Comparison of ENCODE assay signal across 1 cellular context in genomic region chr1:157137773-157138219, GRCh38.
TF ChIP-seq lines count a peak whose summit lies in the region.

No MANE protein-coding gene starts in this region.

TF ChIP-seq in HepG2, 621 proteins besides CTCF, POLR2A, EP300 and RAD21 (continued from another document):
- no peak for TF ChIP-seq ZHX2 (IDR thresholded peaks at IDR 0.05; ENCODE audit: low read depth)
- 0 out of 2 replicates have a peak, but pooled peaks have one; percentile 28 for TF ChIP-seq ZHX2 (CRISPR knock-in tag; IDR thresholded peaks at IDR 0.05; ENCODE audit: borderline replicate concordance)
- TF ChIP-seq ZNF17 (CRISPR knock-in tag; IDR thresholded peaks at IDR 0.05): 0 out of 2 replicates have a peak, but pooled peaks have one; percentile 3
- TF ChIP-seq, protein P1, sequence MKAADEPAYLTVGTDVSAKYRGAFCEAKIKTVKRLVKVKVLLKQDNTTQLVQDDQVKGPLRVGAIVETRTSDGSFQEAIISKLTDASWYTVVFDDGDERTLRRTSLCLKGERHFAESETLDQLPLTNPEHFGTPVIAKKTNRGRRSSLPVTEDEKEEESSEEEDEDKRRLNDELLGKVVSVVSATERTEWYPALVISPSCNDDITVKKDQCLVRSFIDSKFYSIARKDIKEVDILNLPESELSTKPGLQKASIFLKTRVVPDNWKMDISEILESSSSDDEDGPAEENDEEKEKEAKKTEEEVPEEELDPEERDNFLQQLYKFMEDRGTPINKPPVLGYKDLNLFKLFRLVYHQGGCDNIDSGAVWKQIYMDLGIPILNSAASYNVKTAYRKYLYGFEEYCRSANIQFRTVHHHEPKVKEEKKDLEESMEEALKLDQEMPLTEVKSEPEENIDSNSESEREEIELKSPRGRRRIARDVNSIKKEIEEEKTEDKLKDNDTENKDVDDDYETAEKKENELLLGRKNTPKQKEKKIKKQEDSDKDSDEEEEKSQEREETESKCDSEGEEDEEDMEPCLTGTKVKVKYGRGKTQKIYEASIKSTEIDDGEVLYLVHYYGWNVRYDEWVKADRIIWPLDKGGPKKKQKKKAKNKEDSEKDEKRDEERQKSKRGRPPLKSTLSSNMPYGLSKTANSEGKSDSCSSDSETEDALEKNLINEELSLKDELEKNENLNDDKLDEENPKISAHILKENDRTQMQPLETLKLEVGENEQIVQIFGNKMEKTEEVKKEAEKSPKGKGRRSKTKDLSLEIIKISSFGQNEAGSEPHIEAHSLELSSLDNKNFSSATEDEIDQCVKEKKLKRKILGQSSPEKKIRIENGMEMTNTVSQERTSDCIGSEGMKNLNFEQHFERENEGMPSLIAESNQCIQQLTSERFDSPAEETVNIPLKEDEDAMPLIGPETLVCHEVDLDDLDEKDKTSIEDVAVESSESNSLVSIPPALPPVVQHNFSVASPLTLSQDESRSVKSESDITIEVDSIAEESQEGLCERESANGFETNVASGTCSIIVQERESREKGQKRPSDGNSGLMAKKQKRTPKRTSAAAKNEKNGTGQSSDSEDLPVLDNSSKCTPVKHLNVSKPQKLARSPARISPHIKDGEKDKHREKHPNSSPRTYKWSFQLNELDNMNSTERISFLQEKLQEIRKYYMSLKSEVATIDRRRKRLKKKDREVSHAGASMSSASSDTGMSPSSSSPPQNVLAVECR (CRISPR knock-in tag; IDR thresholded peaks at IDR 0.05; ENCODE audit: borderline replicate concordance): no peak
- peak; percentile 7; the same call in 1 of the 2 replicates for TF ChIP-seq ZNF430 (CRISPR knock-in tag; IDR thresholded peaks at IDR 0.05)
- no peak for TF ChIP-seq SOX6 (IDR thresholded peaks at IDR 0.05)
- TF ChIP-seq SOX6 (CRISPR knock-in tag; IDR thresholded peaks at IDR 0.05): 0 out of 2 replicates have a peak, but pooled peaks have one; percentile 10
- TF ChIP-seq PHF21A (CRISPR knock-in tag; IDR thresholded peaks at IDR 0.05): no peak
- TF ChIP-seq, protein P2, sequence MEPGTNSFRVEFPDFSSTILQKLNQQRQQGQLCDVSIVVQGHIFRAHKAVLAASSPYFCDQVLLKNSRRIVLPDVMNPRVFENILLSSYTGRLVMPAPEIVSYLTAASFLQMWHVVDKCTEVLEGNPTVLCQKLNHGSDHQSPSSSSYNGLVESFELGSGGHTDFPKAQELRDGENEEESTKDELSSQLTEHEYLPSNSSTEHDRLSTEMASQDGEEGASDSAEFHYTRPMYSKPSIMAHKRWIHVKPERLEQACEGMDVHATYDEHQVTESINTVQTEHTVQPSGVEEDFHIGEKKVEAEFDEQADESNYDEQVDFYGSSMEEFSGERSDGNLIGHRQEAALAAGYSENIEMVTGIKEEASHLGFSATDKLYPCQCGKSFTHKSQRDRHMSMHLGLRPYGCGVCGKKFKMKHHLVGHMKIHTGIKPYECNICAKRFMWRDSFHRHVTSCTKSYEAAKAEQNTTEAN (CRISPR knock-in tag; conservative IDR thresholded peaks at IDR 0.05): 0 out of 2 replicates have a peak, but pooled peaks have one; percentile 13
- TF ChIP-seq ZNF543 (CRISPR knock-in tag; IDR thresholded peaks at IDR 0.05): peak; percentile 4; the same call in 1 of the 2 replicates
- 0 out of 2 replicates have a peak, but pooled peaks have one; percentile 19 for TF ChIP-seq ZNF589 (CRISPR knock-in tag; conservative IDR thresholded peaks at IDR 0.05)
- no peak for TF ChIP-seq KAT2B (IDR thresholded peaks at IDR 0.05; ENCODE audit: borderline replicate concordance, low read depth, low read length)
- 0 out of 2 replicates have a peak, but pooled peaks have one; percentile 1 for TF ChIP-seq BCL3 (CRISPR knock-in tag; IDR thresholded peaks at IDR 0.05)
- TF ChIP-seq, protein P3, sequence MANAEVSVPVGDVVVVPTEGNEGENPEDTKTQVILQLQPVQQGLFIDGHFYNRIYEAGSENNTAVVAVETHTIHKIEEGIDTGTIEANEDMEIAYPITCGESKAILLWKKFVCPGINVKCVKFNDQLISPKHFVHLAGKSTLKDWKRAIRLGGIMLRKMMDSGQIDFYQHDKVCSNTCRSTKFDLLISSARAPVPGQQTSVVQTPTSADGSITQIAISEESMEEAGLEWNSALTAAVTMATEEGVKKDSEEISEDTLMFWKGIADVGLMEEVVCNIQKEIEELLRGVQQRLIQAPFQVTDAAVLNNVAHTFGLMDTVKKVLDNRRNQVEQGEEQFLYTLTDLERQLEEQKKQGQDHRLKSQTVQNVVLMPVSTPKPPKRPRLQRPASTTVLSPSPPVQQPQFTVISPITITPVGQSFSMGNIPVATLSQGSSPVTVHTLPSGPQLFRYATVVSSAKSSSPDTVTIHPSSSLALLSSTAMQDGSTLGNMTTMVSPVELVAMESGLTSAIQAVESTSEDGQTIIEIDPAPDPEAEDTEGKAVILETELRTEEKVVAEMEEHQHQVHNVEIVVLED (CRISPR knock-in tag; IDR thresholded peaks at IDR 0.05; ENCODE audit: borderline replicate concordance): no peak
- 0 out of 2 replicates have a peak, but pooled peaks have one; percentile 13 for TF ChIP-seq ZZZ3 (CRISPR knock-in tag; IDR thresholded peaks at IDR 0.05; ENCODE audit: borderline replicate concordance)
